ENCODE assay signal across 31 cellular contexts in genomic region chr9:87392091-87392490, GRCh38.
"Had no signal": no experiment of that assay in that cellular context is flagged by ENCODE, and none has a peak within 500 bp of the region (broad histone marks: within the 10 kb centered on the region; RNA-seq: fewer than 3 reads in every experiment).

No MANE protein-coding gene starts in this region.

- ATAC-seq: activated CD8-positive, alpha-beta T cell treated with anti-CD3 and anti-CD28 coated beads for 36 hours; activated T-cell treated with anti-CD3 and anti-CD28 coated beads, Interleukin-2, amount 50 U/mL, for 72 hours; activated T-helper 17 cell treated with anti-CD3 and anti-CD28 coated beads, Interleukin-2, amount 50 U/mL, for 72 hours; PC-3; Right ventricle myocardium inferior had no signal

- H3K36me3 ChIP-seq: ascending aorta, cardiac muscle cell, Peyer's patch had no signal

- H3K9ac ChIP-seq: KMS-11 had no signal

- H3K4me2 ChIP-seq: KMS-11 had no signal

- H3K9me3 ChIP-seq: ascending aorta, Peyer's patch had no signal

- H3K27ac ChIP-seq: ascending aorta, cardiac muscle cell, KMS-11, Peyer's patch, RWPE1, VCaP had no signal

- H3K27me3 ChIP-seq: ascending aorta, cardiac muscle cell, Peyer's patch had no signal

- H3K4me1 ChIP-seq: ascending aorta, Peyer's patch had no signal

- H3K4me3 ChIP-seq: ascending aorta, cardiac muscle cell, Peyer's patch had no signal

- DNase-seq: activated CD4-positive, alpha-beta T cell treated with anti-CD3 and anti-CD28 coated beads for 1 hour; activated CD4-positive, alpha-beta T cell treated with anti-CD3 and anti-CD28 coated beads for 48 hours; activated CD4-positive, CD25-positive, alpha-beta regulatory T cell; activated CD8-positive, alpha-beta T cell treated with anti-CD3 and anti-CD28 coated beads for 36 hours; activated effector memory CD4-positive, alpha-beta T cell treated with anti-CD3 and anti-CD28 coated beads, Interleukin-2, amount 50 U/mL, for 16 hours; activated naive CD4-positive, alpha-beta T cell; activated naive CD4-positive, alpha-beta T cell treated with anti-CD3 and anti-CD28 coated beads, Interleukin-2, amount 50 U/mL, for 16 hours; activated naive CD8-positive, alpha-beta T cell treated with anti-CD3 and anti-CD28 coated beads for 36 hours; activated T-cell treated with anti-CD3 and anti-CD28 coated beads, Interleukin-2, amount 50 U/mL, for 1 hour; activated T-cell treated with anti-CD3 and anti-CD28 coated beads, Interleukin-2, amount 50 U/mL, for 72 hours; amygdala; NCI-H1105; NCI-H1417 treated with DMSO at 0.1 percent for 48 hours; NCI-H187 treated with DMSO at 0.1 percent for 48 hours; NCI-H2081; NCI-H345; NCI-H524 treated with DMSO at 0.1 percent for 48 hours; PC-3; Peyer's patch; SIG-M5; SW 1271; T-helper 1 cell; T-helper 2 cell; T-helper 9 cell had no signal
